In the genomic region with DNA sequence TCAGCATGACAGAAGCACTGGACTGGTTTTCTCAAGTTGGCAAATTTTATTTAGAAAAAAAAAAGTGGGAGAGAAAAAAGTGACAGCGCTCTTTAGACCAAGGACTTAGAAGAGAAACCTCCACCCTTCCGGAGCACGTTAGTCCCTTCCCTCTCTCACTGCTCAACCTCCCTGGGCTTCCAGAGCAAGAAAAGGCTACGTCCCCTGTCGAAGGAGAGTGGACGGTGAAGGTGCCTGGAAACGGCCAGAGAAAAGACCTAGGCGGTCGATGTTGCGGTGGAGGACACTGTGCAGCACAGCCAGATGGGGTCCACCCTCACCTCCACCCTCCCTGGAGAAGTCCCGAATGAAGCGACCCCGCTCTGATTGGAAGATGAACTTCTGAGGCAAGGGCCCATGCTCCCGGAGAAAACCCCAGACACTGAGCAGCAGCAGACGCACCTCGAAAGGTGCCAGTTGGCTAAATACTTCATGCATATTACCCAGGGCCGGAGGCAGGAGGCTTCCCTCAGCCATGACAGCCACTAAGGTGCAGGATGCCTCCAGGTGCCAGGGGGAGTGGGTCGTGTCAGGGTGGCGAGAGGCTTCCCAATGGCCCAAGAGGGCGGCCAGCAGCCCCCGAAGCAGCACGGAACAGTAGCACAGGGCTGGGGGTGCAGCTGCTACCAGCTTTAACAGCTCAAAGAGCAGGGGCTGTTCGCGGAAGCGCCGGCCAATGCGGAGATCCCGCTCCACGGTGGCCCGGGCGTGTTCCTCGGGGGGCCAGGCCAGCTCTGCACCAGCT, we compare ENCODE assay signal across 2 cellular contexts.
TF ChIP-seq lines count a peak whose summit lies in the region.

No MANE protein-coding gene starts in this region.

TF ChIP-seq in A549, 52 proteins besides CTCF, POLR2A, EP300 and RAD21:
- TF ChIP-seq FOXS1 (CRISPR knock-in tag; IDR thresholded peaks at IDR 0.05) = no peak
- TF ChIP-seq, protein P1, sequence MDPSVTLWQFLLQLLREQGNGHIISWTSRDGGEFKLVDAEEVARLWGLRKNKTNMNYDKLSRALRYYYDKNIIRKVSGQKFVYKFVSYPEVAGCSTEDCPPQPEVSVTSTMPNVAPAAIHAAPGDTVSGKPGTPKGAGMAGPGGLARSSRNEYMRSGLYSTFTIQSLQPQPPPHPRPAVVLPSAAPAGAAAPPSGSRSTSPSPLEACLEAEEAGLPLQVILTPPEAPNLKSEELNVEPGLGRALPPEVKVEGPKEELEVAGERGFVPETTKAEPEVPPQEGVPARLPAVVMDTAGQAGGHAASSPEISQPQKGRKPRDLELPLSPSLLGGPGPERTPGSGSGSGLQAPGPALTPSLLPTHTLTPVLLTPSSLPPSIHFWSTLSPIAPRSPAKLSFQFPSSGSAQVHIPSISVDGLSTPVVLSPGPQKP (IDR thresholded peaks at IDR 0.05; ENCODE audit: low read depth, low read length) = no peak
- TF ChIP-seq, protein P2, sequence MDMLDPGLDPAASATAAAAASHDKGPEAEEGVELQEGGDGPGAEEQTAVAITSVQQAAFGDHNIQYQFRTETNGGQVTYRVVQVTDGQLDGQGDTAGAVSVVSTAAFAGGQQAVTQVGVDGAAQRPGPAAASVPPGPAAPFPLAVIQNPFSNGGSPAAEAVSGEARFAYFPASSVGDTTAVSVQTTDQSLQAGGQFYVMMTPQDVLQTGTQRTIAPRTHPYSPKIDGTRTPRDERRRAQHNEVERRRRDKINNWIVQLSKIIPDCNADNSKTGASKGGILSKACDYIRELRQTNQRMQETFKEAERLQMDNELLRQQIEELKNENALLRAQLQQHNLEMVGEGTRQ (IDR thresholded peaks at IDR 0.05) = no peak
- TF ChIP-seq ZFP36 (IDR thresholded peaks at IDR 0.05; ENCODE audit: borderline replicate concordance, partially characterized antibody) = no peak
- TF ChIP-seq SREBF2 (IDR thresholded peaks at IDR 0.05) = no peak
- no peak for TF ChIP-seq CBX2 (IDR thresholded peaks at IDR 0.05; ENCODE audit: borderline replicate concordance, low read depth)

TF ChIP-seq in K562, 482 proteins besides CTCF, POLR2A, EP300 and RAD21:
- TF ChIP-seq MYNN (IDR thresholded peaks at IDR 0.05) (0 out of 2 replicates have a peak, but pooled peaks have one; percentile 19), MYNN (CRISPR knock-in tag; IDR thresholded peaks at IDR 0.05) (no peak), MED1 (CRISPR knock-in tag; IDR thresholded peaks at IDR 0.05; ENCODE audit: borderline replicate concordance) (no peak), POLR3G (IDR thresholded peaks at IDR 0.05; ENCODE audit: extremely low read depth, insufficient read length, insufficient replicate concordance) (no peak), ZNF347 (CRISPR knock-in tag; IDR thresholded peaks at IDR 0.05; ENCODE audit: low read depth) (no peak), SMARCC2 (IDR thresholded peaks at IDR 0.05; ENCODE audit: low read depth) (no peak), ZNF282 (CRISPR knock-in tag; IDR thresholded peaks at IDR 0.05) (no peak), HDGF (IDR thresholded peaks at IDR 0.05) (no peak), U2AF1 (optimal IDR thresholded peaks at IDR 0.05; ENCODE audit: low read depth, low read length) (no peak), ZBTB8A (IDR thresholded peaks at IDR 0.05; ENCODE audit: partially characterized antibody) (no peak), MTA1 (IDR thresholded peaks at IDR 0.05; ENCODE audit: borderline replicate concordance) (no peak), KDM4B (IDR thresholded peaks at IDR 0.05; ENCODE audit: borderline replicate concordance in 2 of 2, low read depth in 1 of 2) (no peak), SP2 (IDR thresholded peaks at IDR 0.05; ENCODE audit: extremely low read depth, low read depth, low read length, poor library complexity, severe bottlenecking) (no peak), NRF1 (conservative IDR thresholded peaks at IDR 0.05 in 1 of 2, IDR thresholded peaks at IDR 0.05 in 1 of 2) (peak in 1 of 2 experiments; percentile 3; a peak in 1 of 4 replicates), MCM3 (IDR thresholded peaks at IDR 0.05) (no peak), ZNF408 (CRISPR knock-in tag; IDR thresholded peaks at IDR 0.05; ENCODE audit: low read depth) (no peak), ETV1 (tag; conservative IDR thresholded peaks at IDR 0.05; ENCODE audit: low read depth) (no peak), POLR2AphosphoS2 (IDR thresholded peaks at IDR 0.05; ENCODE audit: low read length) (peak; percentile 35; the same call in 1 of the 2 replicates), HMG20B (CRISPR knock-in tag; IDR thresholded peaks at IDR 0.05) (no peak), ZNF699 (CRISPR knock-in tag; IDR thresholded peaks at IDR 0.05; ENCODE audit: insufficient replicate concordance) (no peak), SIN3A (IDR thresholded peaks at IDR 0.05; ENCODE audit: borderline replicate concordance in 2 of 2, control insufficient read depth in 1 of 2, low read depth in 2 of 2, low read length in 2 of 2) (peak in 1 of 2 experiments; percentile 13; a peak in 1 of 4 replicates), ZNF609 (CRISPR knock-in tag; IDR thresholded peaks at IDR 0.05; ENCODE audit: borderline replicate concordance) (no peak), TBP (optimal IDR thresholded peaks at IDR 0.05; ENCODE audit: low read depth, low read length) (no peak), ZNF253 (CRISPR knock-in tag; conservative IDR thresholded peaks at IDR 0.05) (no peak), LEF1 (IDR thresholded peaks at IDR 0.05) (no peak), TCF7 (IDR thresholded peaks at IDR 0.05; ENCODE audit: borderline replicate concordance) (no peak), CAMTA2 (CRISPR knock-in tag; conservative IDR thresholded peaks at IDR 0.05) (no peak), MCM2 (IDR thresholded peaks at IDR 0.05; ENCODE audit: low read depth) (no peak), HNRNPL (IDR thresholded peaks at IDR 0.05; ENCODE audit: low read depth, low read length) (no peak), ELF4 (CRISPR knock-in tag; IDR thresholded peaks at IDR 0.05) (no peak), KDM5B (IDR thresholded peaks at IDR 0.05; ENCODE audit: insufficient replicate concordance, low read depth, low read length) (no peak), NR4A1 (CRISPR knock-in tag; IDR thresholded peaks at IDR 0.05) (no peak), NR4A1 (tag; IDR thresholded peaks at IDR 0.05) (no peak), SMC3 (conservative IDR thresholded peaks at IDR 0.05; ENCODE audit: insufficient read depth, low read depth, low read length) (no peak), ZNF830 (CRISPR knock-in tag; IDR thresholded peaks at IDR 0.05) (no peak), ZBTB17 (CRISPR knock-in tag; IDR thresholded peaks at IDR 0.05) (no peak), PTTG1 (tag; IDR thresholded peaks at IDR 0.05; ENCODE audit: low read depth) (no peak), DLX4 (CRISPR knock-in tag; IDR thresholded peaks at IDR 0.05) (no peak), POLR2G (IDR thresholded peaks at IDR 0.05; ENCODE audit: low read depth, low read length) (peak; percentile 67), TEAD2 (tag; IDR thresholded peaks at IDR 0.05) (no peak)
- TF ChIP-seq, protein P3, sequence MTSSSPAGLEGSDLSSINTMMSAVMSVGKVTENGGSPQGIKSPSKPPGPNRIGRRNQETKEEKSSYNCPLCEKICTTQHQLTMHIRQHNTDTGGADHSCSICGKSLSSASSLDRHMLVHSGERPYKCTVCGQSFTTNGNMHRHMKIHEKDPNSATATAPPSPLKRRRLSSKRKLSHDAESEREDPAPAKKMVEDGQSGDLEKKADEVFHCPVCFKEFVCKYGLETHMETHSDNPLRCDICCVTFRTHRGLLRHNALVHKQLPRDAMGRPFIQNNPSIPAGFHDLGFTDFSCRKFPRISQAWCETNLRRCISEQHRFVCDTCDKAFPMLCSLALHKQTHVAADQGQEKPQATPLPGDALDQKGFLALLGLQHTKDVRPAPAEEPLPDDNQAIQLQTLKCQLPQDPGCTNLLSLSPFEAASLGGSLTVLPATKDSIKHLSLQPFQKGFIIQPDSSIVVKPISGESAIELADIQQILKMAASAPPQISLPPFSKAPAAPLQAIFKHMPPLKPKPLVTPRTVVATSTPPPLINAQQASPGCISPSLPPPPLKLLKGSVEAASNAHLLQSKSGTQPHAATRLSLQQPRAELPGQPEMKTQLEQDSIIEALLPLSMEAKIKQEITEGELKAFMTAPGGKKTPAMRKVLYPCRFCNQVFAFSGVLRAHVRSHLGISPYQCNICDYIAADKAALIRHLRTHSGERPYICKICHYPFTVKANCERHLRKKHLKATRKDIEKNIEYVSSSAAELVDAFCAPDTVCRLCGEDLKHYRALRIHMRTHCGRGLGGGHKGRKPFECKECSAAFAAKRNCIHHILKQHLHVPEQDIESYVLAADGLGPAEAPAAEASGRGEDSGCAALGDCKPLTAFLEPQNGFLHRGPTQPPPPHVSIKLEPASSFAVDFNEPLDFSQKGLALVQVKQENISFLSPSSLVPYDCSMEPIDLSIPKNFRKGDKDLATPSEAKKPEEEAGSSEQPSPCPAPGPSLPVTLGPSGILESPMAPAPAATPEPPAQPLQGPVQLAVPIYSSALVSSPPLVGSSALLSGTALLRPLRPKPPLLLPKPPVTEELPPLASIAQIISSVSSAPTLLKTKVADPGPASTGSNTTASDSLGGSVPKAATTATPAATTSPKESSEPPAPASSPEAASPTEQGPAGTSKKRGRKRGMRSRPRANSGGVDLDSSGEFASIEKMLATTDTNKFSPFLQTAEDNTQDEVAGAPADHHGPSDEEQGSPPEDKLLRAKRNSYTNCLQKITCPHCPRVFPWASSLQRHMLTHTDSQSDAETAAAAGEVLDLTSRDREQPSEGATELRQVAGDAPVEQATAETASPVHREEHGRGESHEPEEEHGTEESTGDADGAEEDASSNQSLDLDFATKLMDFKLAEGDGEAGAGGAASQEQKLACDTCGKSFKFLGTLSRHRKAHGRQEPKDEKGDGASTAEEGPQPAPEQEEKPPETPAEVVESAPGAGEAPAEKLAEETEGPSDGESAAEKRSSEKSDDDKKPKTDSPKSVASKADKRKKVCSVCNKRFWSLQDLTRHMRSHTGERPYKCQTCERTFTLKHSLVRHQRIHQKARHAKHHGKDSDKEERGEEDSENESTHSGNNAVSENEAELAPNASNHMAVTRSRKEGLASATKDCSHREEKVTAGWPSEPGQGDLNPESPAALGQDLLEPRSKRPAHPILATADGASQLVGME (CRISPR knock-in tag; IDR thresholded peaks at IDR 0.05) = no peak
- TF ChIP-seq, protein P4, sequence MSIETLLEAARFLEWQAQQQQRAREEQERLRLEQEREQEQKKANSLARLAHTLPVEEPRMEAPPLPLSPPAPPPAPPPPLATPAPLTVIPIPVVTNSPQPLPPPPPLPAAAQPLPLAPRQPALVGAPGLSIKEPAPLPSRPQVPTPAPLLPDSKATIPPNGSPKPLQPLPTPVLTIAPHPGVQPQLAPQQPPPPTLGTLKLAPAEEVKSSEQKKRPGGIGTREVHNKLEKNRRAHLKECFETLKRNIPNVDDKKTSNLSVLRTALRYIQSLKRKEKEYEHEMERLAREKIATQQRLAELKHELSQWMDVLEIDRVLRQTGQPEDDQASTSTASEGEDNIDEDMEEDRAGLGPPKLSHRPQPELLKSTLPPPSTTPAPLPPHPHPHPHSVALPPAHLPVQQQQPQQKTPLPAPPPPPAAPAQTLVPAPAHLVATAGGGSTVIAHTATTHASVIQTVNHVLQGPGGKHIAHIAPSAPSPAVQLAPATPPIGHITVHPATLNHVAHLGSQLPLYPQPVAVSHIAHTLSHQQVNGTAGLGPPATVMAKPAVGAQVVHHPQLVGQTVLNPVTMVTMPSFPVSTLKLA (conservative IDR thresholded peaks at IDR 0.05) = 0 out of 4 replicates have a peak, but pooled peaks of 1 of the 2 experiments have one; percentile 10
- TF ChIP-seq, protein P5, sequence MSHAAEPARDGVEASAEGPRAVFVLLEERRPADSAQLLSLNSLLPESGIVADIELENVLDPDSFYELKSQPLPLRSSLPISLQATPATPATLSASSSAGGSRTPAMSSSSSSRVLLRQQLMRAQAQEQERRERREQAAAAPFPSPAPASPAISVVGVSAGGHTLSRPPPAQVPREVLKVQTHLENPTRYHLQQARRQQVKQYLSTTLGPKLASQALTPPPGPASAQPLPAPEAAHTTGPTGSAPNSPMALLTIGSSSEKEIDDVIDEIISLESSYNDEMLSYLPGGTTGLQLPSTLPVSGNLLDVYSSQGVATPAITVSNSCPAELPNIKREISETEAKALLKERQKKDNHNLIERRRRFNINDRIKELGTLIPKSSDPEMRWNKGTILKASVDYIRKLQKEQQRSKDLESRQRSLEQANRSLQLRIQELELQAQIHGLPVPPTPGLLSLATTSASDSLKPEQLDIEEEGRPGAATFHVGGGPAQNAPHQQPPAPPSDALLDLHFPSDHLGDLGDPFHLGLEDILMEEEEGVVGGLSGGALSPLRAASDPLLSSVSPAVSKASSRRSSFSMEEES (CRISPR knock-in tag; IDR thresholded peaks at IDR 0.05) = no peak
